ENCODE assay signal across 8 cellular contexts in the genomic region with DNA sequence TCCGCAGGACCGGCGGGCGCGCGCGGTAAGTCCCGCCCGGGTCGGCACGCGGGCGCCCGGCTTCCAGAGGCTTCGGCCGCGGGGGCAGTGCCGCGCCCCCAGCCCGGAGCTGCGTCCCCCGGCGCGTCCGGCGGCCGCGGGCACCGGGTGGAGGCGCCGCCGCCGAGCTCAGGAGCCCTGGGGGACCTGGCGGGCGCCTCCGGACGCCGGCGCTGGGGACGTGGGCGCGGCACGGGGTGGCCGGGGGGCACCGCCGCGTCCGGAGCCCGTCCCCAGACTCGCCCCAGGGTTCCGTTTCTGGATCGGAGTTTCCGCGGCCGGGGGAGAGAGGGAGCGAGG. TPM values are rescaled to one million over a fixed set of nuclear protein-coding genes. Genes with fewer than 3 reads are reported as not detected.
DNase-seq lines count a peak whose midpoint lies in the region; ATAC-seq lines count a peak whose summit lies in the region.

No MANE protein-coding gene starts in this region.

- H3K4me3 Mint-ChIP-seq in central memory CD8-positive, alpha-beta T cell, result peak overlapping the region; percentile 98

- peaks cover 12% of the 10 kb centered on the region for H3K36me3 Mint-ChIP-seq in central memory CD8-positive, alpha-beta T cell (ENCODE audit: insufficient read depth)

- ATAC-seq in HG03175 (IDR thresholded peaks at IDR 0.05; ENCODE audit: unreplicated experiment), result peak; percentile 20
- peak; percentile 8 for ATAC-seq in central memory CD8-positive, alpha-beta T cell (replicated peaks; ENCODE audit: extremely low read depth, poor library complexity, severe bottlenecking)
- ATAC-seq in GM18502 (IDR thresholded peaks at IDR 0.05; ENCODE audit: poor library complexity, unreplicated experiment), result no peak
- no peak for ATAC-seq in HG03045 (IDR thresholded peaks at IDR 0.05; ENCODE audit: unreplicated experiment)
- ATAC-seq in GM18511 (IDR thresholded peaks at IDR 0.05; ENCODE audit: unreplicated experiment), result no peak

- peaks cover 25% of the 10 kb centered on the region for H3K27me3 Mint-ChIP-seq in central memory CD8-positive, alpha-beta T cell

- H3K27ac Mint-ChIP-seq in central memory CD8-positive, alpha-beta T cell (ENCODE audit: low read depth), result peak overlapping the region; percentile 98

- no peaks in the 10 kb centered on the region for H3K9me3 Mint-ChIP-seq in central memory CD8-positive, alpha-beta T cell

- peak overlapping the region; percentile 32 for H3K4me3 ChIP-seq in mononuclear cell (ENCODE audit: low read length)

- H3K27me3 ChIP-seq in mononuclear cell (ENCODE audit: insufficient read depth, low read length), result peaks cover 43% of the 10 kb centered on the region

- peaks cover 19% of the 10 kb centered on the region for H3K4me1 Mint-ChIP-seq in central memory CD8-positive, alpha-beta T cell

- no peaks in the 10 kb centered on the region for H3K9me3 ChIP-seq in mononuclear cell (ENCODE audit: low read depth, low read length)

- peaks cover 12% of the 10 kb centered on the region for H3K4me1 ChIP-seq in mononuclear cell (ENCODE audit: insufficient read depth, low read length)

- peak; percentile 75 for DNase-seq in AG08396 (ENCODE audit: low spot score)
- no peak for DNase-seq in central memory CD8-positive, alpha-beta T cell (ENCODE audit: low spot score in 2 of 2)
- DNase-seq in Ammon's horn (ENCODE audit: low spot score), result no peak

RNA-seq across cellular contexts. Expression of gene NBL1, which starts 0.3 kb away (rescaled TPM):
- total RNA-seq in mononuclear cell, result 5.7 TPM

RNA-seq across cellular contexts. Expression of gene HTR6, which starts 20.3 kb away (rescaled TPM):
- total RNA-seq in mononuclear cell, result 0.31 TPM

Comparison
In these comparisons a context has a peak if more than half of its experiments do, and no peak if none do; other contexts are left out.
1. ATAC-seq: peak in HG03175 (single experiment) and central memory CD8-positive, alpha-beta T cell (single experiment); none in GM18502 (single experiment), HG03045 (single experiment) and GM18511 (single experiment).